26 cellular contexts compared by ENCODE assay signal in genomic region chr4:7002336-7002735, GRCh38. TPM values are rescaled to one million over a fixed set of nuclear protein-coding genes. Genes with fewer than 3 reads are reported as not detected.
DNase-seq lines count a peak whose midpoint lies in the region; ATAC-seq, FAIRE-seq and TF ChIP-seq lines count a peak whose summit lies in the region.
"Had no signal": no experiment of that assay in that cellular context is flagged by ENCODE, and none has a peak within 500 bp of the region (broad histone marks: within the 10 kb centered on the region; RNA-seq: fewer than 3 reads in every experiment).

No MANE protein-coding gene starts in this region.

- peaks cover 79% of the 10 kb centered on the region for H3K36me3 ChIP-seq in CD4-positive, CD25-positive, alpha-beta regulatory T cell (ENCODE audit: control insufficient read depth, insufficient read depth, low read length)
- H3K36me3 ChIP-seq in kidney (ENCODE audit: control insufficient read depth in 1 of 2, insufficient read depth in 2 of 2, low read length in 2 of 2) = peaks cover 28 to 50% of the 10 kb centered on the region in 2 donors
- H3K36me3 ChIP-seq: ovary, SJSA1 had no signal

- ATAC-seq in CD4-positive, CD25-positive, alpha-beta regulatory T cell (ENCODE audit: low read depth in 2 of 2) = no peak
- ATAC-seq in HG03108 (IDR thresholded peaks at IDR 0.05; ENCODE audit: unreplicated experiment) = no peak
- ATAC-seq in HG02885 (IDR thresholded peaks at IDR 0.05; ENCODE audit: poor library complexity, unreplicated experiment) = no peak
- ATAC-seq: HCT116 had no signal

- H3K36me3 Mint-ChIP-seq in activated CD4-positive, alpha-beta T cell treated with anti-CD3 and anti-CD28 coated beads, Interleukin-2, amount 10 ng/mL, durations not matched to agents 24 days and 14 days (ENCODE audit: low read depth) = peaks cover 65% of the 10 kb centered on the region
- peaks cover 52% of the 10 kb centered on the region for H3K36me3 Mint-ChIP-seq in CD4-positive, CD25-positive, alpha-beta regulatory T cell
- peaks cover 84% of the 10 kb centered on the region for H3K36me3 Mint-ChIP-seq in brain

- H3K9me3 ChIP-seq in CD4-positive, CD25-positive, alpha-beta regulatory T cell (ENCODE audit: control insufficient read depth in 2 of 2, low read length in 2 of 2) = no peaks in the 10 kb centered on the region
- no peaks in the 10 kb centered on the region for H3K9me3 ChIP-seq in kidney (ENCODE audit: control insufficient read depth in 1 of 2, low read length in 2 of 2)
- H3K9me3 ChIP-seq: adrenal gland, ovary, SJSA1, upper lobe of left lung had no signal

- DNase-seq in activated CD4-positive, alpha-beta T cell treated with anti-CD3 and anti-CD28 coated beads, Interleukin-2, amount 10 ng/mL, durations not matched to agents 24 days and 14 days = no peak
- DNase-seq in activated CD4-positive, alpha-beta T cell treated with anti-CD3 and anti-CD28 coated beads for 1 hour = no peak
- DNase-seq in CD4-positive, CD25-positive, alpha-beta regulatory T cell = no peak
- DNase-seq in kidney = peak; percentile 29
- DNase-seq in EL = no peak
- DNase-seq: activated B cell treated with CpG ODN at 0.5 μM for 24 hours; activated CD4-positive, alpha-beta T cell treated with anti-CD3 and anti-CD28 coated beads, Interleukin-2, amount 50 U/mL, for 48 hours; DMS79 treated with DMSO at 0.1 percent for 48 hours; GF-D8; hypothalamus; NCI-H1048; NCI-H2171 treated with DMSO at 0.1 percent for 48 hours; NCI-H510A; ovary; stimulated activated CD4-positive, alpha-beta T cell treated with anti-CD3 and anti-CD28 coated beads, Interleukin-15, amount 100 ng/mL, for 24 hours; stimulated activated CD4-positive, alpha-beta T cell treated with anti-CD3 and anti-CD28 coated beads, Interleukin-4, amount 100 ng/mL, for 4 hours; upper lobe of left lung had no signal

- no peak for FAIRE-seq in kidney (lab: Jason Lieb, UNC)
- FAIRE-seq: endothelial cell of umbilical vein had no signal

- no peak overlapping the region for H3K27ac ChIP-seq in CD4-positive, CD25-positive, alpha-beta regulatory T cell (ENCODE audit: insufficient read depth, low read length, poor library complexity, severe bottlenecking)
- no peak overlapping the region for H3K27ac ChIP-seq in kidney (ENCODE audit: low read depth in 2 of 2, low read length in 2 of 2)
- H3K27ac ChIP-seq: ovary, SJSA1, upper lobe of left lung had no signal

- no peaks in the 10 kb centered on the region for H3K9me3 Mint-ChIP-seq in activated CD4-positive, alpha-beta T cell treated with anti-CD3 and anti-CD28 coated beads, Interleukin-2, amount 10 ng/mL, durations not matched to agents 24 days and 14 days
- H3K9me3 Mint-ChIP-seq in CD4-positive, CD25-positive, alpha-beta regulatory T cell = no peaks in the 10 kb centered on the region
- no peaks in the 10 kb centered on the region for H3K9me3 Mint-ChIP-seq in brain
- H3K9me3 Mint-ChIP-seq: activated B cell treated with CpG ODN at 0.5 μM for 24 hours, CD14-positive monocyte, memory B cell had no signal

- no peak for TF ChIP-seq CTCF in brain (conservative IDR thresholded peaks at IDR 0.05)
- TF ChIP-seq CTCF in kidney (IDR thresholded peaks at IDR 0.05; ENCODE audit: borderline replicate concordance, extremely low read depth, insufficient read depth) = no peak

- peaks cover 39% of the 10 kb centered on the region for H3K4me1 Mint-ChIP-seq in activated CD4-positive, alpha-beta T cell treated with anti-CD3 and anti-CD28 coated beads, Interleukin-2, amount 10 ng/mL, durations not matched to agents 24 days and 14 days
- H3K4me1 Mint-ChIP-seq in CD4-positive, CD25-positive, alpha-beta regulatory T cell = peaks cover 5 to 37% (median 12%) of the 10 kb centered on the region in 4 donors
- no peaks in the 10 kb centered on the region for H3K4me1 Mint-ChIP-seq in brain
- H3K4me1 Mint-ChIP-seq: activated B cell treated with CpG ODN at 0.5 μM for 24 hours had no signal

- H3K27me3 Mint-ChIP-seq in activated CD4-positive, alpha-beta T cell treated with anti-CD3 and anti-CD28 coated beads, Interleukin-2, amount 10 ng/mL, durations not matched to agents 24 days and 14 days = no peaks in the 10 kb centered on the region
- no peaks in the 10 kb centered on the region for H3K27me3 Mint-ChIP-seq in CD4-positive, CD25-positive, alpha-beta regulatory T cell
- H3K27me3 Mint-ChIP-seq in brain = peaks cover 3% of the 10 kb centered on the region
- H3K27me3 Mint-ChIP-seq: activated B cell treated with CpG ODN at 0.5 μM for 24 hours, memory B cell had no signal

- no peak overlapping the region for H3K4me3 Mint-ChIP-seq in activated CD4-positive, alpha-beta T cell treated with anti-CD3 and anti-CD28 coated beads, Interleukin-2, amount 10 ng/mL, durations not matched to agents 24 days and 14 days
- H3K4me3 Mint-ChIP-seq in CD4-positive, CD25-positive, alpha-beta regulatory T cell = no peak overlapping the region
- no peak overlapping the region for H3K4me3 Mint-ChIP-seq in brain
- H3K4me3 Mint-ChIP-seq: activated B cell treated with CpG ODN at 0.5 μM for 24 hours, CD14-positive monocyte, memory B cell had no signal

- H3K27ac Mint-ChIP-seq in activated CD4-positive, alpha-beta T cell treated with anti-CD3 and anti-CD28 coated beads, Interleukin-2, amount 10 ng/mL, durations not matched to agents 24 days and 14 days = peak overlapping the region; percentile 39
- H3K27ac Mint-ChIP-seq in CD4-positive, CD25-positive, alpha-beta regulatory T cell = peak overlapping the region; percentile 10 to 67 (median 21)
- H3K27ac Mint-ChIP-seq in brain = peak overlapping the region in 3 of 5 experiments; percentile 4 to 65 (median 7)
- H3K27ac Mint-ChIP-seq: activated B cell treated with CpG ODN at 0.5 μM for 24 hours, memory B cell had no signal

- intact Hi-C loops in activated CD4-positive, alpha-beta T cell treated with anti-CD3 and anti-CD28 coated beads, Interleukin-2, amount 10 ng/mL, durations not matched to agents 24 days and 14 days (cut with micrococcal nuclease) = no loop called here
- intact Hi-C loops in kidney (cut with DNase I) = no loop called here

- H3K27me3 ChIP-seq in CD4-positive, CD25-positive, alpha-beta regulatory T cell (ENCODE audit: control insufficient read depth, insufficient read depth, low read length) = no peaks in the 10 kb centered on the region
- H3K27me3 ChIP-seq: adrenal gland, ovary, SJSA1, upper lobe of left lung had no signal

- peaks cover 13% of the 10 kb centered on the region for H3K4me1 ChIP-seq in CD4-positive, CD25-positive, alpha-beta regulatory T cell (ENCODE audit: control insufficient read depth, insufficient read depth, low read length, poor library complexity, severe bottlenecking)
- peaks cover 10 to 18% of the 10 kb centered on the region in 2 donors for H3K4me1 ChIP-seq in kidney (ENCODE audit: control insufficient read depth in 1 of 2, insufficient read depth in 1 of 2, low read depth in 1 of 2, low read length in 2 of 2)
- H3K4me1 ChIP-seq: SJSA1, upper lobe of left lung had no signal

- no peak overlapping the region for H3K9ac ChIP-seq in kidney (ENCODE audit: low read length in 2 of 2)

- no peak overlapping the region for H3K4me3 ChIP-seq in CD4-positive, CD25-positive, alpha-beta regulatory T cell (ENCODE audit: low read depth, low read length)
- H3K4me3 ChIP-seq in kidney (ENCODE audit: low read length in 2 of 2) = no peak overlapping the region
- H3K4me3 ChIP-seq: adrenal gland, ovary, SJSA1, upper lobe of left lung had no signal

RNA-seq across cellular contexts. Expression of gene TADA2B, which starts 40.8 kb away (rescaled TPM):
- total RNA-seq in activated CD4-positive, alpha-beta T cell treated with anti-CD3 and anti-CD28 coated beads, Interleukin-2, amount 10 ng/mL, durations not matched to agents 24 days and 14 days = 12.9 and 13.3 TPM in 2 replicates
- 36.6 TPM for total RNA-seq in CD4-positive, CD25-positive, alpha-beta regulatory T cell
- polyA plus RNA-seq in CD4-positive, CD25-positive, alpha-beta regulatory T cell = 1 to 10 TPM; 3.0 to 3.9 (median 3.6) TPM
- polyA plus RNA-seq in brain (ENCODE audit: insufficient read depth, low read depth, low replicate concordance) = 14.1 TPM
- total RNA-seq in kidney = 30.5 TPM
- 14.2 TPM for polyA plus RNA-seq in kidney (ENCODE audit: insufficient read depth, low read depth, low replicate concordance)
